ENCODE assay signal across 2 cellular contexts in the genomic region with DNA sequence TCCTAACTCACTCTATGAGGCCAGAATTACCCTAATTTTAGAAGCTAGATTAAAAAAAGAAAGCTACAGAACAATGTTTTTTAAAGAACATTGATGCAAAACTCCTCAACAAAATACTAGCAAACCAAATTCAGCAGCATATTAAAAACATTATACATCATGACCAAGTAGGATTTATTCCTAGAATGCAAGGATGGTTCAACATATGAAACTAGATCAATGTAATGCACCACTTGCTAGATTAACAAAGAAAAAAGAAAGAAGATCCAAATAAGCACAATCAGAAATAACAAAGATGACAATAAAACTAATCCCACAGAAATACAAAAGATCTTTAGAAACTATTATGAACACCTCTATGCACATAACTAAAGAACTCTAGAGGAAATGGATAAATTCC.
TF ChIP-seq lines count a peak whose summit lies in the region.

No MANE protein-coding gene starts in this region.

TF ChIP-seq in HEK293, 187 proteins besides CTCF, POLR2A, EP300 and RAD21:
- TF ChIP-seq SETDB1 (IDR thresholded peaks at IDR 0.05; ENCODE audit: insufficient read length, low read length) (peak; percentile 52), ZNF658 (tag by site-specific recombination; IDR thresholded peaks at IDR 0.05) (no peak), ZNF501 (tag by site-specific recombination; IDR thresholded peaks at IDR 0.05) (no peak), SCRT1 (tag by site-specific recombination; IDR thresholded peaks at IDR 0.05; ENCODE audit: borderline replicate concordance) (no peak), ZNF24 (tag by site-specific recombination; IDR thresholded peaks at IDR 0.05) (no peak)

TF ChIP-seq in K562, 482 proteins besides CTCF, POLR2A, EP300 and RAD21:
- TF ChIP-seq ZNF324 (CRISPR knock-in tag; IDR thresholded peaks at IDR 0.05) = peak; percentile 96
- no peak for TF ChIP-seq JUNB (CRISPR knock-in tag; conservative IDR thresholded peaks at IDR 0.05)
- TF ChIP-seq, protein P1, sequence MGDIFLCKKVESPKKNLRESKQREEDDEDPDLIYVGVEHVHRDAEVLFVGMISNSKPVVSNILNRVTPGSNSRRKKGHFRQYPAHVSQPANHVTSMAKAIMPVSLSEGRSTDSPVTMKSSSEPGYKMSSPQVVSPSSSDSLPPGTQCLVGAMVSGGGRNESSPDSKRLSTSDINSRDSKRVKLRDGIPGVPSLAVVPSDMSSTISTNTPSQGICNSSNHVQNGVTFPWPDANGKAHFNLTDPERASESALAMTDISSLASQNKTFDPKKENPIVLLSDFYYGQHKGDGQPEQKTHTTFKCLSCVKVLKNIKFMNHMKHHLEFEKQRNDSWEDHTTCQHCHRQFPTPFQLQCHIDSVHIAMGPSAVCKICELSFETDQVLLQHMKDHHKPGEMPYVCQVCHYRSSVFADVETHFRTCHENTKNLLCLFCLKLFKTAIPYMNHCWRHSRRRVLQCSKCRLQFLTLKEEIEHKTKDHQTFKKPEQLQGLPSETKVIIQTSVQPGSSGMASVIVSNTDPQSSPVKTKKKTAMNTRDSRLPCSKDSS (IDR thresholded peaks at IDR 0.05; ENCODE audit: low read depth, partially characterized antibody) = peak; percentile 18
- 0 out of 3 replicates have a peak, but pooled peaks of 1 of the 2 experiments have one; percentile 49 for TF ChIP-seq CBX3 (IDR thresholded peaks at IDR 0.05; ENCODE audit: borderline replicate concordance in 1 of 2, low read length in 2 of 2)
- 0 out of 4 replicates have a peak, but pooled peaks of 1 of the 2 experiments have one; percentile 31 for TF ChIP-seq TRIM24 (IDR thresholded peaks at IDR 0.05)
- peak; percentile 64; the same call in 1 of the 2 replicates for TF ChIP-seq TRIM28 (IDR thresholded peaks at IDR 0.05)
